ENCODE assay signal across 8 cellular contexts in the genomic region with DNA sequence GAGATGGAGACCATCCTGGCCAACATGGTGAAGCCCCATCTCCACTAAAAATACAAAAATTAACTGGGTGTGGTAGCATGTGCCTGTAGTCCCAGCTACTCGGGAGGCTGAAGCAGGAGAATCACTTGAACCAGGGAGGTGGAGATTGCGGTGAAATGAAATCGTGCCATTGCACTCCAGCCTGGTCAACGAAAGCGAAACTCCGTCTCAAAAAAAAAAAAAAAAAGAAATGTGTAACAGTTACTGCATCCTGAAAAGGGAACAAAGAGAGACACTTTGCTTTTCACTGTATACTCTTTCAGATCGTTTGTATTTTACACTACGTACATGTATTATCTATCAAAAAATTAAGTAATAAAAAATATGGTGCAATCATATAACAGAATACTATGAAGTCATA. TPM values are rescaled to one million over a fixed set of nuclear protein-coding genes. Genes with fewer than 3 reads are reported as not detected.
DNase-seq lines count a peak whose midpoint lies in the region; ATAC-seq and TF ChIP-seq lines count a peak whose summit lies in the region.
"Not testable (repeated sequence)": the region's sequence is repeated elsewhere in the genome, so short reads cannot be mapped to it uniquely, and the experiment has no call there.

No MANE protein-coding gene starts in this region.

- not testable (repeated sequence) for H3K27me3 Mint-ChIP-seq in CD4-positive, alpha-beta T cell; activated CD8-positive, alpha-beta memory T cell treated with anti-CD3 and anti-CD28 coated beads, Interleukin-2, amount 10 ng/mL, durations not matched to agents 7 days and 5 days; natural killer cell treated with Interleukin-12 subunit alpha and Interleukin-12 subunit beta and Interleukin-15 and Interleukin-18, amount 100 ng/mL, for 72 hours

- not testable (repeated sequence) for H3K36me3 ChIP-seq in OCI-LY3 (replicated peaks; ENCODE audit: low read depth, low read length)

- not testable (repeated sequence) for ATAC-seq in CD4-positive, alpha-beta T cell (ENCODE audit: poor library complexity); activated CD8-positive, alpha-beta memory T cell treated with anti-CD3 and anti-CD28 coated beads, Interleukin-2, amount 10 ng/mL, durations not matched to agents 7 days and 5 days
- peak; percentile 66 for ATAC-seq in GM19043 (IDR thresholded peaks at IDR 0.05; ENCODE audit: low read depth, unreplicated experiment)
- peak; percentile 72 for ATAC-seq in HG02763 (IDR thresholded peaks at IDR 0.05; ENCODE audit: unreplicated experiment)
- ATAC-seq in natural killer cell treated with Interleukin-12 subunit alpha and Interleukin-12 subunit beta and Interleukin-15 and Interleukin-18, amount 100 ng/mL, for 72 hours, result peak; percentile 73 to 74

- H3K9me3 ChIP-seq in CD4-positive, alpha-beta T cell (ENCODE audit: control insufficient read depth, low read length); OCI-LY3 (ENCODE audit: insufficient read depth, low read length): not testable (repeated sequence)

- H2AFZ ChIP-seq in OCI-LY3 (ENCODE audit: low read depth, low read length), result not testable (repeated sequence)

- H3K4me2 ChIP-seq in OCI-LY3 (ENCODE audit: low read length), result peak overlapping the region; percentile 77

- H3K4me3 ChIP-seq in HL-60 (replicated peaks; ENCODE audit: insufficient read depth, low read length) (peak overlapping the region; percentile 19), OCI-LY3 (ENCODE audit: low read length) (peak overlapping the region; percentile 61)

- peaks cover 43% of the 10 kb centered on the region for H3K4me1 Mint-ChIP-seq in CD4-positive, alpha-beta T cell (ENCODE audit: low read depth)
- H3K4me1 Mint-ChIP-seq in activated CD8-positive, alpha-beta memory T cell treated with anti-CD3 and anti-CD28 coated beads, Interleukin-2, amount 10 ng/mL, durations not matched to agents 7 days and 5 days, result peaks cover 37% of the 10 kb centered on the region
- peaks cover 33 to 38% of the 10 kb centered on the region in 2 donors for H3K4me1 Mint-ChIP-seq in natural killer cell treated with Interleukin-12 subunit alpha and Interleukin-12 subunit beta and Interleukin-15 and Interleukin-18, amount 100 ng/mL, for 72 hours (ENCODE audit: low read depth in 2 of 2)

- not testable (repeated sequence) for TF ChIP-seq CTCF in CD4-positive, alpha-beta T cell (IDR thresholded peaks at IDR 0.05); HL-60 (IDR thresholded peaks at IDR 0.05; ENCODE audit: insufficient read depth, low read length); OCI-LY3 (IDR thresholded peaks at IDR 0.05; ENCODE audit: low read depth, low read length)

- peaks cover 27% of the 10 kb centered on the region for H3K36me3 Mint-ChIP-seq in CD4-positive, alpha-beta T cell (ENCODE audit: low read depth)
- peaks cover 17% of the 10 kb centered on the region for H3K36me3 Mint-ChIP-seq in activated CD8-positive, alpha-beta memory T cell treated with anti-CD3 and anti-CD28 coated beads, Interleukin-2, amount 10 ng/mL, durations not matched to agents 7 days and 5 days
- H3K36me3 Mint-ChIP-seq in natural killer cell treated with Interleukin-12 subunit alpha and Interleukin-12 subunit beta and Interleukin-15 and Interleukin-18, amount 100 ng/mL, for 72 hours, result not testable (repeated sequence)

- CTCF ChIA-PET in CD4-positive, alpha-beta T cell (lab: Charles Lee), result interaction anchor here (1.1 kb wide), 1 partner anchor 10 kb away, joined by 3 read pairs; no protein-coding TSS in a partner anchor
- CTCF ChIA-PET in activated CD8-positive, alpha-beta memory T cell treated with anti-CD3 and anti-CD28 coated beads, Interleukin-2, amount 10 ng/mL, durations not matched to agents 7 days and 5 days (lab: Charles Lee), result interaction anchor here (1.0 kb wide), 1 partner anchor 8 kb away, joined by 3 read pairs; no protein-coding TSS in a partner anchor

- not testable (repeated sequence) for H3K27ac ChIP-seq in CD4-positive, alpha-beta T cell (ENCODE audit: low read depth, low read length); HL-60 (replicated peaks)
- peak overlapping the region; percentile 37 for H3K27ac ChIP-seq in OCI-LY3 (ENCODE audit: low read length)

- H3K9me3 Mint-ChIP-seq in CD4-positive, alpha-beta T cell; activated CD8-positive, alpha-beta memory T cell treated with anti-CD3 and anti-CD28 coated beads, Interleukin-2, amount 10 ng/mL, durations not matched to agents 7 days and 5 days (ENCODE audit: low read depth); natural killer cell treated with Interleukin-12 subunit alpha and Interleukin-12 subunit beta and Interleukin-15 and Interleukin-18, amount 100 ng/mL, for 72 hours: not testable (repeated sequence)

- DNase-seq in CD4-positive, alpha-beta T cell; activated CD8-positive, alpha-beta memory T cell treated with anti-CD3 and anti-CD28 coated beads, Interleukin-2, amount 10 ng/mL, durations not matched to agents 7 days and 5 days; natural killer cell treated with Interleukin-12 subunit alpha and Interleukin-12 subunit beta and Interleukin-15 and Interleukin-18, amount 100 ng/mL, for 72 hours (ENCODE audit: low spot score): not testable (repeated sequence)
- DNase-seq in HL-60 (ENCODE audit: low read depth in 1 of 2, low spot score in 1 of 2), result peak; percentile 18 to 52
- DNase-seq in globus pallidus (ENCODE audit: low spot score), result peak; percentile 15

- peak overlapping the region; percentile 34 for H3K9ac ChIP-seq in OCI-LY3 (ENCODE audit: low read length)

- not testable (repeated sequence) for H3K27me3 ChIP-seq in CD4-positive, alpha-beta T cell (ENCODE audit: control insufficient read depth, insufficient read depth, low read length); HL-60 (ENCODE audit: insufficient read depth, poor library complexity, severe bottlenecking); OCI-LY3 (ENCODE audit: low read depth, low read length)

- not testable (repeated sequence) for H4K20me1 ChIP-seq in OCI-LY3 (ENCODE audit: insufficient read depth, low read length)

- POLR2A ChIA-PET in CD4-positive, alpha-beta T cell (lab: Charles Lee), result interaction anchor here (0.7 kb wide), 1 partner anchor 54 kb away, joined by 3 read pairs; a partner anchor contains a TSS

- H3K4me3 Mint-ChIP-seq in CD4-positive, alpha-beta T cell, result peak overlapping the region; percentile 34
- H3K4me3 Mint-ChIP-seq in activated CD8-positive, alpha-beta memory T cell treated with anti-CD3 and anti-CD28 coated beads, Interleukin-2, amount 10 ng/mL, durations not matched to agents 7 days and 5 days, result peak overlapping the region; percentile 22
- H3K4me3 Mint-ChIP-seq in natural killer cell treated with Interleukin-12 subunit alpha and Interleukin-12 subunit beta and Interleukin-15 and Interleukin-18, amount 100 ng/mL, for 72 hours, result peak overlapping the region; percentile 80

- peak overlapping the region; percentile 42 for H3K27ac Mint-ChIP-seq in CD4-positive, alpha-beta T cell
- peak overlapping the region; percentile 56 for H3K27ac Mint-ChIP-seq in activated CD8-positive, alpha-beta memory T cell treated with anti-CD3 and anti-CD28 coated beads, Interleukin-2, amount 10 ng/mL, durations not matched to agents 7 days and 5 days
- peak overlapping the region; percentile 85 to 91 for H3K27ac Mint-ChIP-seq in natural killer cell treated with Interleukin-12 subunit alpha and Interleukin-12 subunit beta and Interleukin-15 and Interleukin-18, amount 100 ng/mL, for 72 hours

- intact Hi-C loops in CD4-positive, alpha-beta T cell (cut with DNase I, micrococcal nuclease), result not testable (repeated sequence)

- H3K79me2 ChIP-seq in OCI-LY3 (ENCODE audit: low read length), result peaks cover 86% of the 10 kb centered on the region

- peaks cover 31% of the 10 kb centered on the region for H3K4me1 ChIP-seq in OCI-LY3 (ENCODE audit: low read length)

RNA-seq across cellular contexts. Expression of a gene that starts 53.9 kb away (rescaled TPM):
- 10 to 100 TPM; 39.6 to 39.8 TPM for total RNA-seq in CD4-positive, alpha-beta T cell
- total RNA-seq in activated CD8-positive, alpha-beta memory T cell treated with anti-CD3 and anti-CD28 coated beads, Interleukin-2, amount 10 ng/mL, durations not matched to agents 7 days and 5 days, result 10 to 100 TPM; 44.3 to 49.7 TPM
- 10 to 100 TPM; 68.1 to 69.1 TPM for total RNA-seq in natural killer cell treated with Interleukin-12 subunit alpha and Interleukin-12 subunit beta and Interleukin-15 and Interleukin-18, amount 100 ng/mL, for 72 hours

Comparison
In these comparisons a context has a peak if more than half of its experiments do, and no peak if none do; other contexts are left out.
1. H3K4me3 Mint-ChIP-seq: peak in every context shown above with its lines; median percentile 80 in natural killer cell treated with Interleukin-12 subunit alpha and Interleukin-12 subunit beta and Interleukin-15 and Interleukin-18, amount 100 ng/mL, for 72 hours; 34 in CD4-positive, alpha-beta T cell; 22 in activated CD8-positive, alpha-beta memory T cell treated with anti-CD3 and anti-CD28 coated beads, Interleukin-2, amount 10 ng/mL, durations not matched to agents 7 days and 5 days.